In genomic region chr11:124470516-124471231, GRCh38 we compare ENCODE assay signal across 36 cellular contexts. TPM values are rescaled to one million over a fixed set of nuclear protein-coding genes. Genes with fewer than 3 reads are reported as not detected.
DNase-seq lines count a peak whose midpoint lies in the region; ATAC-seq and TF ChIP-seq lines count a peak whose summit lies in the region.
"Had no signal": no experiment of that assay in that cellular context is flagged by ENCODE, and none has a peak within 500 bp of the region (broad histone marks: within the 10 kb centered on the region; RNA-seq: fewer than 3 reads in every experiment).

No MANE protein-coding gene starts in this region.

- H3K4me3 ChIP-seq in cardiac fibroblast (replicated peaks in 1 of 2; ENCODE audit: low read depth in 2 of 2, low read length in 2 of 2) (no peak overlapping the region), heart right ventricle (peak overlapping the region in 1 of 10 donors; percentile 17), coronary artery (no peak overlapping the region)
- H3K4me3 ChIP-seq: ascending aorta, lower lobe of right lung, psoas muscle, skin epidermis, suprapubic skin, upper lobe of left lung had no signal

- peaks cover 0 to 62% (median 14%) of the 10 kb centered on the region in 9 donors for H3K4me1 ChIP-seq in heart right ventricle
- H3K4me1 ChIP-seq: ascending aorta, lower lobe of right lung, psoas muscle, suprapubic skin, upper lobe of left lung had no signal

- H3K36me3 ChIP-seq in heart right ventricle = no peaks in the 10 kb centered on the region
- H3K36me3 ChIP-seq: ascending aorta, lower lobe of right lung, suprapubic skin, upper lobe of left lung, WERI-Rb-1 had no signal

- 33 to 48% methylated on average over 11 of the region's 11 CpGs for WGBS in heart right ventricle, 2 donors

- DNase-seq in Daoy (ENCODE audit: low read depth) = peak; percentile 13
- DNase-seq in cardiac fibroblast (ENCODE audit: low read depth in 2 of 2) = peak; percentile 51 to 78
- DNase-seq in heart right ventricle = peak in 1 of 2 donors; percentile 72
- peak in 7 of 10 donors; percentile 21 to 85 (median 54) for DNase-seq in posterior cingulate gyrus
- DNase-seq in coronary artery (ENCODE audit: low spot score) = no peak
- no peak for DNase-seq in DMS79 treated with DMSO at 0.1 percent for 48 hours (lab: John Stamatoyannopoulos, UW)
- DNase-seq: activated CD4-positive, alpha-beta T cell treated with anti-CD3 and anti-CD28 coated beads, Interleukin-2, amount 10 ng/mL, durations not matched to agents 24 days and 14 days; activated gamma-delta T cell; activated naive CD8-positive, alpha-beta T cell treated with anti-CD3 and anti-CD28 coated beads, Interleukin-2, amount 10 ng/mL, durations not matched to agents 7 days and 5 days; activated T-cell treated with anti-CD3 and anti-CD28 coated beads, Interleukin-2, amount 50 U/mL, for 4 hours; C1 segment of cervical spinal cord; central memory CD4-positive, alpha-beta T cell; COR-L47; endodermal cell; lower lobe of right lung; midbrain; naive thymus-derived CD4-positive, alpha-beta T cell; NCI-H1436 treated with DMSO at 0.1 percent for 48 hours; NCI-H446 treated with DMSO at 0.1 percent for 48 hours; NCI-H774; nucleus accumbens; psoas muscle; stimulated activated naive B cell treated with anti-CD40 and anti-IgM and Interleukin-4, amounts not matched to agents 10 μg/mL and 1 μg/mL and 100 μg/mL, for 72 hours; T-cell; upper lobe of left lung; WERI-Rb-1 had no signal

- intact Hi-C loops in heart right ventricle (cut with DNase I) (no loop called here), posterior cingulate gyrus (cut with DNase I) (no loop called here)

- no peak for TF ChIP-seq POLR2A in GM18505 (IDR thresholded peaks at IDR 0.05; ENCODE audit: borderline replicate concordance, extremely low read depth, insufficient read depth, insufficient read length)

- no peaks in the 10 kb centered on the region for H3K27me3 ChIP-seq in heart right ventricle
- H3K27me3 ChIP-seq: ascending aorta, suprapubic skin, upper lobe of left lung had no signal

- H3K9me3 ChIP-seq in heart right ventricle = no peaks in the 10 kb centered on the region
- H3K9me3 ChIP-seq: ascending aorta, lower lobe of right lung, psoas muscle, suprapubic skin, upper lobe of left lung had no signal

- H3K27ac ChIP-seq in heart right ventricle (peak overlapping the region in 8 of 10 donors; percentile 21 to 69 (median 46)), coronary artery (peak overlapping the region in 1 of 2 donors; percentile 4)
- H3K27ac ChIP-seq: ascending aorta, lower lobe of right lung, psoas muscle, suprapubic skin, upper lobe of left lung, WERI-Rb-1 had no signal

- TF ChIP-seq CTCF in cardiac fibroblast (IDR thresholded peaks at IDR 0.05; ENCODE audit: low read depth, low read length) (no peak), heart right ventricle (IDR thresholded peaks at IDR 0.05) (peak in 1 of 9 donors; percentile 13), coronary artery (IDR thresholded peaks at IDR 0.05) (no peak)

- ATAC-seq in heart right ventricle = peak in 7 of 8 donors; percentile 81 to 93 (median 90)
- no peak for ATAC-seq in esophagus mucosa
- ATAC-seq in GM18505 (IDR thresholded peaks at IDR 0.05; ENCODE audit: unreplicated experiment) = no peak
- ATAC-seq: activated T-cell treated with anti-CD3 and anti-CD28 coated beads, Interleukin-2, amount 50 U/mL, for 4 hours; HCT116; lower lobe of right lung; naive thymus-derived CD4-positive, alpha-beta T cell; psoas muscle; stimulated activated naive B cell treated with anti-CD40 and anti-IgM and Interleukin-4, amounts not matched to agents 10 μg/mL and 1 μg/mL and 100 μg/mL, for 72 hours; T-cell had no signal

RNA-seq across cellular contexts. Expression of gene OR8B8, which starts 25.2 kb away (rescaled TPM):
- total RNA-seq in Daoy (2014; rRNA removed; shearing (Covaris generic)) = not detected in 2 replicates
- not detected for total RNA-seq in heart right ventricle
- polyA plus RNA-seq in heart right ventricle = not detected
- not detected for total RNA-seq in esophagus mucosa
- total RNA-seq: activated CD4-positive, alpha-beta T cell treated with anti-CD3 and anti-CD28 coated beads, Interleukin-2, amount 10 ng/mL, durations not matched to agents 24 days and 14 days; activated naive CD8-positive, alpha-beta T cell treated with anti-CD3 and anti-CD28 coated beads, Interleukin-2, amount 10 ng/mL, durations not matched to agents 7 days and 5 days; activated T-cell treated with anti-CD3 and anti-CD28 coated beads, Interleukin-2, amount 50 U/mL, for 4 hours; ascending aorta; endodermal cell; G401; glomerular endothelial cell; LHCN-M2; lower lobe of right lung; naive thymus-derived CD4-positive, alpha-beta T cell; psoas muscle; SK-MEL-5; suprapubic skin; T-cell; upper lobe of left lung had no signal
- polyA plus RNA-seq: naive thymus-derived CD4-positive, alpha-beta T cell; psoas muscle had no signal

RNA-seq across cellular contexts. Expression of gene OR8B4, which starts 46.0 kb away (rescaled TPM):
- not detected in 2 replicates for total RNA-seq in Daoy (2014; rRNA removed; shearing (Covaris generic))
- total RNA-seq in heart right ventricle (not detected), esophagus mucosa (not detected)
- polyA plus RNA-seq in heart right ventricle = not detected
- total RNA-seq: activated CD4-positive, alpha-beta T cell treated with anti-CD3 and anti-CD28 coated beads, Interleukin-2, amount 10 ng/mL, durations not matched to agents 24 days and 14 days; activated naive CD8-positive, alpha-beta T cell treated with anti-CD3 and anti-CD28 coated beads, Interleukin-2, amount 10 ng/mL, durations not matched to agents 7 days and 5 days; activated T-cell treated with anti-CD3 and anti-CD28 coated beads, Interleukin-2, amount 50 U/mL, for 4 hours; ascending aorta; endodermal cell; G401; glomerular endothelial cell; LHCN-M2; lower lobe of right lung; naive thymus-derived CD4-positive, alpha-beta T cell; psoas muscle; SK-MEL-5; suprapubic skin; T-cell; upper lobe of left lung had no signal
- polyA plus RNA-seq: naive thymus-derived CD4-positive, alpha-beta T cell; psoas muscle had no signal

Comparison
In these comparisons a context has a peak if more than half of its experiments do, and no peak if none do; other contexts are left out.
1. DNase-seq: peak in Daoy (single experiment), cardiac fibroblast (2 of 2) and posterior cingulate gyrus (7 of 10); none in coronary artery (single experiment) and DMS79 treated with DMSO at 0.1 percent for 48 hours (single experiment).
2. ATAC-seq: peak in heart right ventricle (7 of 8); none in esophagus mucosa (single experiment) and GM18505 (single experiment).